Comparison of ENCODE assay signal across 21 cellular contexts in the genomic region with DNA sequence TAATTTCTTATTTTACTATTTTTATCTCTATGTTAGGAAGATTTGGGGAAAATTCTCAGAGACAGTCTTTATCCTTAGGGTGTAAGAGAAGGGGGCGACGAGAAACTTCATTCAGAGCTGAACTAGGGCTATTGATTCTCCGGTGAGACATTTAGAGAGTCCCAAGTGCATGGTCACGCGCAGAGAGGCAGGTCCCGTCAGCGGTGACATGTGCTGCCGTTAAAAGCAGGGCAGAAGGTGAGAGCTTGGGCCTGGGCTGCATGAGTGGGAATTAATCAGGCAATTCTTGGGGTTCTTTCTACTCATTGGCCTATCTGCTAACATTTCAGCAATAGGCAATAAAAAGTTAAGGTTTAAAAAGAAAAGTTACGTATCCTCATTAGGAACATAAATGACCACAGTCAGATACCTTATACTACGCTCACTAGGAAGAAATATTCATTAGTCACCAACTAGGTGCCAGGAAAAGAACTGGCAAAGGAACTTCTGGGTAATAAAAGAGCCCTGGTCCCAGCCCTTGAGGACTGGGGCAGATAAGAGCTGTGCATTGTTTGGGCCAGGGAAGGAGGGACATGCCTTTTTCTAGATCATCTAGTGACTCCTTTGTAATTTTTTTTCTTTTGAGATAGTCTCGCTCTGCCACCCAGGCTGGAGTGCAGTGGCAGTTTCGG. TPM values are rescaled to one million over a fixed set of nuclear protein-coding genes. Genes with fewer than 3 reads are reported as not detected.
DNase-seq lines count a peak whose midpoint lies in the region; ATAC-seq and TF ChIP-seq lines count a peak whose summit lies in the region.
"Had no signal": no experiment of that assay in that cellular context is flagged by ENCODE, and none has a peak within 500 bp of the region (broad histone marks: within the 10 kb centered on the region; RNA-seq: fewer than 3 reads in every experiment).

No MANE protein-coding gene starts in this region.

- DNase-seq in CD4-positive, alpha-beta memory T cell = peak in 1 of 5 donors; percentile 64
- DNase-seq in DND-41 (no peak), HuH-7 (ENCODE audit: low spot score) (no peak), cerebellum (ENCODE audit: low spot score) (no peak), NCI-H446 (lab: John Stamatoyannopoulos, UW) (no peak)
- DNase-seq in activated T-helper 9 cell treated with anti-CD3 and anti-CD28 coated beads, Interleukin-2, amount 50 U/mL, for 16 hours (ENCODE audit: low read depth) = peak; percentile 26
- DNase-seq in naive thymus-derived CD4-positive, alpha-beta T cell = no peak
- DNase-seq: activated B cell treated with CpG ODN at 0.5 μM for 24 hours; DMS 273 treated with DMSO at 0.1 percent for 48 hours; foreskin keratinocyte; left ventricle myocardium inferior; MV-4-11; NCI-H2029; NCI-H510A treated with DMSO at 0.1 percent for 48 hours; SHP77 treated with DMSO at 0.1 percent for 48 hours; sigmoid colon; stimulated activated CD4-positive, alpha-beta T cell treated with anti-CD3 and anti-CD28 coated beads, Interleukin-2, amount 100 ng/mL, for 48 hours had no signal

- H3K36me3 ChIP-seq in CD4-positive, alpha-beta memory T cell (ENCODE audit: insufficient read depth, low read length) = no peaks in the 10 kb centered on the region
- H3K36me3 ChIP-seq in DND-41 (ENCODE audit: insufficient read depth, low read length) = no peaks in the 10 kb centered on the region
- no peaks in the 10 kb centered on the region for H3K36me3 ChIP-seq in naive thymus-derived CD4-positive, alpha-beta T cell (ENCODE audit: control insufficient read depth in 2 of 3, insufficient read depth in 3 of 3, low read length in 3 of 3)
- H3K36me3 ChIP-seq: left ventricle myocardium inferior, sigmoid colon had no signal

- ATAC-seq in DND-41 (ENCODE audit: insufficient read depth, low read depth) = no peak
- peak; percentile 39 for ATAC-seq in naive thymus-derived CD4-positive, alpha-beta T cell
- ATAC-seq: foreskin keratinocyte, GM23338 had no signal

- H3K27me3 Mint-ChIP-seq in CD4-positive, alpha-beta memory T cell = no peaks in the 10 kb centered on the region
- H3K27me3 Mint-ChIP-seq in naive thymus-derived CD4-positive, alpha-beta T cell = no peaks in the 10 kb centered on the region

- peak overlapping the region; percentile 82 to 88 (median 86) for H3K4me3 Mint-ChIP-seq in CD4-positive, alpha-beta memory T cell
- H3K4me3 Mint-ChIP-seq in naive thymus-derived CD4-positive, alpha-beta T cell = peak overlapping the region; percentile 57 to 77 (median 62)
- H3K4me3 Mint-ChIP-seq: activated B cell treated with CpG ODN at 0.5 μM for 24 hours, GM23338, type B pancreatic cell had no signal

- no peaks in the 10 kb centered on the region for H3K9me3 ChIP-seq in CD4-positive, alpha-beta memory T cell (ENCODE audit: control insufficient read depth in 1 of 2, low read length in 2 of 2)
- H3K9me3 ChIP-seq in DND-41 (ENCODE audit: insufficient read depth, low read length, severe bottlenecking) = no peaks in the 10 kb centered on the region
- H3K9me3 ChIP-seq in naive thymus-derived CD4-positive, alpha-beta T cell (ENCODE audit: control insufficient read depth in 2 of 3, low read length in 3 of 3) = no peaks in the 10 kb centered on the region
- H3K9me3 ChIP-seq: left ventricle myocardium inferior, sigmoid colon had no signal

- no peak for TF ChIP-seq CTCF in DND-41 (IDR thresholded peaks at IDR 0.05; ENCODE audit: borderline replicate concordance, extremely low read depth, low read length, poor library complexity, severe bottlenecking)

- H3K4me2 ChIP-seq in DND-41 (ENCODE audit: insufficient read depth, low read length) = peak overlapping the region; percentile 33
- H3K4me2 ChIP-seq: GM23338 had no signal

- H3K79me2 ChIP-seq in DND-41 (ENCODE audit: insufficient read depth, low read length) = peaks cover 97% of the 10 kb centered on the region

- H3K4me1 ChIP-seq in CD4-positive, alpha-beta memory T cell (ENCODE audit: insufficient read depth, low read length) = peaks cover 98% of the 10 kb centered on the region
- H3K4me1 ChIP-seq in DND-41 (ENCODE audit: insufficient read depth, low read length) = peaks cover 48% of the 10 kb centered on the region
- peaks cover 52 to 74% of the 10 kb centered on the region in 2 donors for H3K4me1 ChIP-seq in naive thymus-derived CD4-positive, alpha-beta T cell (ENCODE audit: control insufficient read depth in 2 of 2, insufficient read depth in 2 of 2, low read length in 2 of 2)
- H3K4me1 ChIP-seq: foreskin keratinocyte, left ventricle myocardium inferior, sigmoid colon had no signal

- peak overlapping the region; percentile 90 to 98 (median 94) for H3K27ac Mint-ChIP-seq in CD4-positive, alpha-beta memory T cell
- H3K27ac Mint-ChIP-seq in naive thymus-derived CD4-positive, alpha-beta T cell = peak overlapping the region; percentile 57 to 92 (median 86)
- H3K27ac Mint-ChIP-seq: activated B cell treated with CpG ODN at 0.5 μM for 24 hours, type B pancreatic cell had no signal

- H3K9ac ChIP-seq in DND-41 (ENCODE audit: low read depth, low read length) = no peak overlapping the region

- POLR2A ChIA-PET in CD4-positive, alpha-beta memory T cell (lab: Charles Lee; ENCODE audit: partially characterized antibody) = interaction anchor here (0.6 to 14.0 kb wide), 22 partner anchors 8 to 101 kb away, joined by 3 to 136 read pairs (median 6); a partner anchor contains a TSS
- POLR2A ChIA-PET in naive thymus-derived CD4-positive, alpha-beta T cell (lab: Charles Lee) = interaction anchor here (1.4 to 4.4 kb wide), 4 partner anchors 8 to 28 kb away, joined by 4 to 36 read pairs (median 8); no protein-coding TSS in a partner anchor

- H3K4me1 Mint-ChIP-seq in CD4-positive, alpha-beta memory T cell = peaks cover 80 to 94% (median 88%) of the 10 kb centered on the region in 4 donors
- H3K4me1 Mint-ChIP-seq in naive thymus-derived CD4-positive, alpha-beta T cell = peaks cover 75 to 97% (median 92%) of the 10 kb centered on the region in 7 donors
- H3K4me1 Mint-ChIP-seq: activated B cell treated with CpG ODN at 0.5 μM for 24 hours had no signal

- no peaks in the 10 kb centered on the region for H3K9me3 Mint-ChIP-seq in CD4-positive, alpha-beta memory T cell
- peaks cover 0 to 7% (median 0%) of the 10 kb centered on the region in 11 donors for H3K9me3 Mint-ChIP-seq in naive thymus-derived CD4-positive, alpha-beta T cell
- H3K9me3 Mint-ChIP-seq: activated B cell treated with CpG ODN at 0.5 μM for 24 hours, GM23338, type B pancreatic cell had no signal

- H3K27me3 ChIP-seq in CD4-positive, alpha-beta memory T cell (ENCODE audit: insufficient read depth, low read length) = no peaks in the 10 kb centered on the region
- H3K27me3 ChIP-seq in DND-41 (ENCODE audit: insufficient read depth, low read length, poor library complexity) = no peaks in the 10 kb centered on the region
- no peaks in the 10 kb centered on the region for H3K27me3 ChIP-seq in naive thymus-derived CD4-positive, alpha-beta T cell (ENCODE audit: control insufficient read depth in 2 of 2, insufficient read depth in 2 of 2, low read length in 2 of 2)
- H3K27me3 ChIP-seq: foreskin keratinocyte, sigmoid colon had no signal

- H2AFZ ChIP-seq in DND-41 (ENCODE audit: low read depth, low read length) = no peak overlapping the region
- H2AFZ ChIP-seq: GM23338 had no signal

- peaks cover 24% of the 10 kb centered on the region for H4K20me1 ChIP-seq in DND-41 (ENCODE audit: insufficient read depth, low read length)

- peak overlapping the region; percentile 43 for H3K27ac ChIP-seq in CD4-positive, alpha-beta memory T cell (ENCODE audit: low read depth, low read length)
- H3K27ac ChIP-seq in DND-41 (ENCODE audit: low read length) = peak overlapping the region; percentile 28
- H3K27ac ChIP-seq in naive thymus-derived CD4-positive, alpha-beta T cell (ENCODE audit: low read depth, low read length) = no peak overlapping the region
- H3K27ac ChIP-seq: foreskin keratinocyte, HL-60, left ventricle myocardium inferior, sigmoid colon had no signal

- intact Hi-C loops in CD4-positive, alpha-beta memory T cell (cut with micrococcal nuclease) = loop anchor here (1.0 to 2.0 kb wide), 2 partner anchors 16 to 20 kb away; no protein-coding TSS in a partner anchor
- intact Hi-C loops in naive thymus-derived CD4-positive, alpha-beta T cell (cut with micrococcal nuclease) = loop anchor here in 1 of 2 donors (1.0 to 5.0 kb wide), 4 partner anchors 16 to 112 kb away; no protein-coding TSS in a partner anchor

- H3K4me3 ChIP-seq in CD4-positive, alpha-beta memory T cell (ENCODE audit: low read length in 2 of 2) = peak overlapping the region in 1 of 2 donors; percentile 21
- no peak overlapping the region for H3K4me3 ChIP-seq in DND-41 (ENCODE audit: low read depth in 1 of 2, low read length in 2 of 2)
- H3K4me3 ChIP-seq in naive thymus-derived CD4-positive, alpha-beta T cell (ENCODE audit: low read length) = peak overlapping the region; percentile 35
- H3K4me3 ChIP-seq: GM23338, left ventricle myocardium inferior, sigmoid colon had no signal

- peaks cover 36 to 40% of the 10 kb centered on the region in 2 donors for H3K36me3 Mint-ChIP-seq in CD4-positive, alpha-beta memory T cell
- peaks cover 4 to 61% (median 36%) of the 10 kb centered on the region in 5 donors for H3K36me3 Mint-ChIP-seq in naive thymus-derived CD4-positive, alpha-beta T cell
- H3K36me3 Mint-ChIP-seq: type B pancreatic cell had no signal

- CTCF ChIA-PET in CD4-positive, alpha-beta memory T cell (lab: Charles Lee; ENCODE audit: partially characterized antibody) = interaction anchor here (1.0 to 4.5 kb wide), 8 partner anchors 13 to 93 kb away, joined by 3 to 29 read pairs (median 4); a partner anchor contains a TSS
- CTCF ChIA-PET in naive thymus-derived CD4-positive, alpha-beta T cell (lab: Charles Lee) = interaction anchor here (1.1 to 1.5 kb wide), 2 partner anchors 22 to 45 kb away, joined by 3 to 4 read pairs; no protein-coding TSS in a partner anchor

RNA-seq across cellular contexts. Expression of a gene that starts 21.2 kb away (rescaled TPM):
- total RNA-seq in CD4-positive, alpha-beta memory T cell = 10 to 100 TPM; 70.5 to 71.5 TPM
- polyA plus RNA-seq in CD4-positive, alpha-beta memory T cell = 10 to 100 TPM; 45.0 to 77.1 TPM
- total RNA-seq in naive thymus-derived CD4-positive, alpha-beta T cell = 10 to 100 TPM; 45.9 to 68.3 (median 65.8) TPM
- 10 to 100 TPM; 44.3 to 74.5 TPM for polyA plus RNA-seq in naive thymus-derived CD4-positive, alpha-beta T cell
- 0.91 TPM for total RNA-seq in cerebellum
- total RNA-seq: osteoblast had no signal

Comparison
In these comparisons a context has a peak if more than half of its experiments do, and no peak if none do; other contexts are left out.
1. RNA of a gene that starts 21.2 kb away (total RNA-seq): 70.5 to 71.5 TPM in CD4-positive, alpha-beta memory T cell and 45.9 to 68.3 TPM in naive thymus-derived CD4-positive, alpha-beta T cell; 0.91 TPM in cerebellum (single experiment); every median in the first group is over 10 times any median in the second.